1 cellular context compared by ENCODE assay signal in the genomic region with DNA sequence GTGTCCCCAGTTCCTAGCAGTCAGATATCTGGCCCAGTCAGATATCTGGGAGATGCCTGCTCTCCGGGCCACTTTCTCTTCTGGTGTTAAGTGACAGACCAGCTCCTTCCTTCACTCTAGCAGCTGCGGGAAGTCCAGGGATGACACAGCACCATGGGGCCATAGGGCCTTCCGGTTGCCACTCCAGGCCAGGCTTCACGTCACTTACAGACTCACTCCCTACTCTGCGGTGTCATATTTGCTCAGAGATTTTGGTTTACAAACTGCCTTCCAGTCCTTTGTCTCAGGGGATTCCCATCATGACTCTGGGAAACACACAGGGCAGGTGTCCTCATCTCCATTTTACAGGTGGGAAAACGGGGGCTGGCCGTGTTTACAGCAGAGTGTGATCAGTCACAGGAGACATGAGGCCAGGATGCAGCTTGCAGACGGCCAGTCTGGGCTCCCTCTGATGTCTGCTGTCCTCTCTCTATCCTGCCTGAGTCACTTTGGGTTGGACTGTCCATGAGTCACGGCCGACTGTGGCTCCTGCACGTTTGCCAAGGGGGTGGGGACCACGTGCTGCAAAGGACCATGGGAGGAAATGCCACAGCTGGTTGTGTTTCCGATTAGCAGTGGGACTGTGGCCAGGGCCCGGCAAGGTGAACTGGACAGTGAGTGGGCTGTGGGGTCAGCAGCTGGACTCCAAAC.
A peak's percentile ranks its signal among the peaks of the same experiment; 100 is the strongest.
TF ChIP-seq lines count a peak whose summit lies in the region.

No MANE protein-coding gene starts in this region.

TF ChIP-seq in HepG2, 621 proteins besides CTCF, POLR2A, EP300 and RAD21 (continued from another document and continues in another):
- TF ChIP-seq CSRNP1 (CRISPR knock-in tag; IDR thresholded peaks at IDR 0.05) (peak; percentile 58; the same call in 1 of the 2 replicates), ZNF550 (CRISPR knock-in tag; IDR thresholded peaks at IDR 0.05; ENCODE audit: borderline replicate concordance) (no peak), ZNF354B (CRISPR knock-in tag; IDR thresholded peaks at IDR 0.05) (no peak), ZNF839 (CRISPR knock-in tag; IDR thresholded peaks at IDR 0.05; ENCODE audit: borderline replicate concordance) (no peak), BATF2 (CRISPR knock-in tag; IDR thresholded peaks at IDR 0.05) (no peak), SMYD3 (CRISPR knock-in tag; IDR thresholded peaks at IDR 0.05) (no peak), ZNF326 (CRISPR knock-in tag; IDR thresholded peaks at IDR 0.05; ENCODE audit: borderline replicate concordance) (no peak), PATZ1 (CRISPR knock-in tag; IDR thresholded peaks at IDR 0.05) (peak; percentile 62; the same call in 1 of the 2 replicates), TCF12 (IDR thresholded peaks at IDR 0.05) (no peak), TCF12 (CRISPR knock-in tag; IDR thresholded peaks at IDR 0.05) (no peak), IRF2 (CRISPR knock-in tag; IDR thresholded peaks at IDR 0.05) (peak; percentile 80; the same call in 1 of the 2 replicates), SMC3 (IDR thresholded peaks at IDR 0.05; ENCODE audit: low read length) (no peak), NFE2L1 (CRISPR knock-in tag; IDR thresholded peaks at IDR 0.05; ENCODE audit: borderline replicate concordance) (peak; percentile 85; the same call in 1 of the 2 replicates), SP140L (CRISPR knock-in tag; IDR thresholded peaks at IDR 0.05; ENCODE audit: borderline replicate concordance) (no peak), ZNF883 (CRISPR knock-in tag; IDR thresholded peaks at IDR 0.05; ENCODE audit: not compliant biosample characterization) (no peak), PPARG (CRISPR knock-in tag; conservative IDR thresholded peaks at IDR 0.05) (no peak; the same call in none of the 2 replicates), MTF2 (CRISPR knock-in tag; IDR thresholded peaks at IDR 0.05; ENCODE audit: borderline replicate concordance) (no peak), ZNF724P (CRISPR knock-in tag; IDR thresholded peaks at IDR 0.05; ENCODE audit: borderline replicate concordance) (peak; percentile 32; the same call in 1 of the 2 replicates), E2F5 (CRISPR knock-in tag; conservative IDR thresholded peaks at IDR 0.05) (no peak), PTBP1 (IDR thresholded peaks at IDR 0.05; ENCODE audit: low read depth, low read length, poor library complexity, severe bottlenecking) (no peak), ZSCAN5A (CRISPR knock-in tag; IDR thresholded peaks at IDR 0.05; ENCODE audit: borderline replicate concordance) (peak; percentile 36; the same call in 1 of the 2 replicates), ZBTB42 (CRISPR knock-in tag; IDR thresholded peaks at IDR 0.05) (0 out of 2 replicates have a peak, but pooled peaks have one; percentile 62), ZNF205 (CRISPR knock-in tag; IDR thresholded peaks at IDR 0.05) (peak; percentile 83), HOXD1 (CRISPR knock-in tag; IDR thresholded peaks at IDR 0.05) (peak; percentile 81; the same call in 1 of the 2 replicates), GTF2F1 (IDR thresholded peaks at IDR 0.05; ENCODE audit: low read length) (no peak), ZNF256 (CRISPR knock-in tag; conservative IDR thresholded peaks at IDR 0.05) (no peak), NFE2L2 (IDR thresholded peaks at IDR 0.05; ENCODE audit: low read length) (peak; percentile 52), TP53 (CRISPR knock-in tag; conservative IDR thresholded peaks at IDR 0.05) (no peak), FOXC1 (CRISPR knock-in tag; IDR thresholded peaks at IDR 0.05; ENCODE audit: borderline replicate concordance) (no peak), ZNF891 (CRISPR knock-in tag; IDR thresholded peaks at IDR 0.05) (no peak), GZF1 (CRISPR knock-in tag; IDR thresholded peaks at IDR 0.05) (no peak), PHB2 (IDR thresholded peaks at IDR 0.05; ENCODE audit: partially characterized antibody) (no peak), ZNF660 (CRISPR knock-in tag; IDR thresholded peaks at IDR 0.05; ENCODE audit: borderline replicate concordance, low read depth) (no peak), NKX3-1 (CRISPR knock-in tag; IDR thresholded peaks at IDR 0.05) (no peak), HCFC1 (IDR thresholded peaks at IDR 0.05; ENCODE audit: low read depth, low read length) (no peak; the same call in 1 of the 2 replicates), AGO1 (IDR thresholded peaks at IDR 0.05; ENCODE audit: low read depth, low read length, poor library complexity, severe bottlenecking) (no peak), TRIM22 (IDR thresholded peaks at IDR 0.05) (no peak), ZNF639 (CRISPR knock-in tag; conservative IDR thresholded peaks at IDR 0.05) (0 out of 2 replicates have a peak, but pooled peaks have one; percentile 16), MED13 (CRISPR knock-in tag; IDR thresholded peaks at IDR 0.05) (no peak), SIN3A (IDR thresholded peaks at IDR 0.05; ENCODE audit: borderline replicate concordance, low read depth, low read length) (0 out of 2 replicates have a peak, but pooled peaks have one; percentile 22)
- TF ChIP-seq, protein P1, sequence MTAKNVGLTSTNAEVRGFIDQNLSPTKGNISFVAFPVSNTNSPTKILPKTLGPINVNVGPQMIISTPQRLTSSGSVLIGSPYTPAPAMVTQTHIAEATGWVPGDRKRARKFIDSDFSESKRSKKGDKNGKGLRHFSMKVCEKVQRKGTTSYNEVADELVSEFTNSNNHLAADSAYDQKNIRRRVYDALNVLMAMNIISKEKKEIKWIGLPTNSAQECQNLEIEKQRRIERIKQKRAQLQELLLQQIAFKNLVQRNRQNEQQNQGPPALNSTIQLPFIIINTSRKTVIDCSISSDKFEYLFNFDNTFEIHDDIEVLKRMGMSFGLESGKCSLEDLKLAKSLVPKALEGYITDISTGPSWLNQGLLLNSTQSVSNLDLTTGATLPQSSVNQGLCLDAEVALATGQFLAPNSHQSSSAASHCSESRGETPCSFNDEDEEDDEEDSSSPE (CRISPR knock-in tag; IDR thresholded peaks at IDR 0.05) = peak; percentile 58; the same call in 1 of the 2 replicates
